ENCODE assay signal across 10 cellular contexts in the genomic region with DNA sequence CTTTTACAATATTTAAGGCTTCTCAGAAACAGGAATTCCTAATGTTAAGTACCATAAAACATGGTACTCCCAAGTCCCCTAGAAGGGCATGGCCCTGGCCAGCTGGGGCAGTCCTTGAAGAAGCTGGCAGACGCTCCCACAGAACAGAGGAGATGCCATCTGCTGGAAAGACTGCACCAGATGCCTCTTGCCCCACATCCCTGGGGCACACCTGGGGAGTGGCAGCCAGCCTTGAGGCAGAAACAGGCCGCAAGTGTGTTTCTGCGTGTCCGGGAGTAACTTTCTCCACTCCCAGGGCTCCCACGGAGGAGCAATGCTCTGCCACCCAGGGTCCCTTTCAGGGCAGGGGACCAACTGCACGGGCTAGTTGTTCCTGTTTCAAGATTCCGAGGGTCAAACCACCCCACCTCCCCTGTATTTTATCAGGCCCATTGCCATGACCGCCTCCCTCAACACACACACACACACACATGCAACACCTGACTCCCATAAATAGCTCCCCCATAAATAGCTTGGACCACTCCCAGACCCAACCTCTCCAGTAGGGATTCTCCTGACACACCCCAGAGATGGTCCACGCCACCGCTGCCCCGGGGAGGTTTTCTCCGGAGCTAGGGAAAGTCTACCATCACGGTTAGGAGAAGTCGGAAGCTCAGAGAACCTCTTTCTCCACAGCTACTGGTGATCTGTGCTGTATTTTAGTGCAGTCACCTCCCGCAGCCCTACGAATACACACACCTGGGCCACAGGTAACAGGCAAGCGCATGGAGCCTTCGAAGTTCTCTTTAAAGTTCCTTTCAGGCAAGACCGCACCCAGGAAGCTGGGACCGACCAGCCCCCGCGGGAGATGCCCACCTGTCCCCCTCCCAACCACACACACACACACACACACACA. TPM values are rescaled to one million over a fixed set of nuclear protein-coding genes. Genes with fewer than 3 reads are reported as not detected.
A peak's percentile ranks its signal among the peaks of the same experiment; 100 is the strongest.
DNase-seq lines count a peak whose midpoint lies in the region; ATAC-seq and TF ChIP-seq lines count a peak whose summit lies in the region.
"Had no signal": no experiment of that assay in that cellular context is flagged by ENCODE, and none has a peak within 500 bp of the region (broad histone marks: within the 10 kb centered on the region; RNA-seq: fewer than 3 reads in every experiment).

No MANE protein-coding gene starts in this region.

- no peaks in the 10 kb centered on the region for H3K4me1 Mint-ChIP-seq in activated CD4-positive, alpha-beta T cell treated with anti-CD3 and anti-CD28 coated beads, Interleukin-2, amount 10 ng/mL, durations not matched to agents 24 days and 14 days
- H3K4me1 Mint-ChIP-seq: activated naive CD4-positive, alpha-beta T cell treated with anti-CD3 and anti-CD28 coated beads, Interleukin-2, amount 10 ng/mL, durations not matched to agents 7 days and 5 days had no signal

- intact Hi-C loops in activated CD4-positive, alpha-beta T cell treated with anti-CD3 and anti-CD28 coated beads, Interleukin-2, amount 10 ng/mL, durations not matched to agents 24 days and 14 days (cut with micrococcal nuclease): no loop called here

- TF ChIP-seq CTCF in epithelial cell of esophagus (IDR thresholded peaks at IDR 0.05; ENCODE audit: insufficient read depth, low read depth, low read length, missing control alignments) (peak; percentile 26), osteoblast (IDR thresholded peaks at IDR 0.05; ENCODE audit: extremely low read depth, low read depth, low read length) (peak; percentile 24)

- peak overlapping the region; percentile 23 for H2AFZ ChIP-seq in osteoblast (ENCODE audit: low read length)

- DNase-seq in Ammon's horn (ENCODE audit: low spot score): peak; percentile 63
- peak; percentile 74 for DNase-seq in NCI-H2171 treated with DMSO at 0.1 percent for 48 hours (lab: John Stamatoyannopoulos, UW)
- DNase-seq in epithelial cell of esophagus (ENCODE audit: low read depth): peak; percentile 48
- DNase-seq in osteoblast (ENCODE audit: insufficient read length, low spot score, missing footprints): peak; percentile 88
- DNase-seq in activated CD4-positive, alpha-beta T cell treated with anti-CD3 and anti-CD28 coated beads, Interleukin-2, amount 10 ng/mL, durations not matched to agents 24 days and 14 days: no peak
- DNase-seq in NCI-H2107 treated with DMSO at 0.1 percent for 48 hours (lab: John Stamatoyannopoulos, UW; ENCODE audit: unreplicated experiment): no peak
- no peak for DNase-seq in cerebellar nuclear complex (lab: John Stamatoyannopoulos, UW)
- DNase-seq: activated naive CD4-positive, alpha-beta T cell treated with anti-CD3 and anti-CD28 coated beads, Interleukin-2, amount 10 ng/mL, durations not matched to agents 7 days and 5 days had no signal

- H3K4me3 ChIP-seq in epithelial cell of esophagus (ENCODE audit: low read length) (peak overlapping the region; percentile 22), osteoblast (ENCODE audit: insufficient read depth, low read length) (peak overlapping the region; percentile 84)
- H3K4me3 ChIP-seq: SK-N-MC had no signal

- H4K20me1 ChIP-seq in osteoblast (ENCODE audit: insufficient read depth, low read length): peaks cover 9% of the 10 kb centered on the region

- no peaks in the 10 kb centered on the region for H3K36me3 Mint-ChIP-seq in activated CD4-positive, alpha-beta T cell treated with anti-CD3 and anti-CD28 coated beads, Interleukin-2, amount 10 ng/mL, durations not matched to agents 24 days and 14 days (ENCODE audit: low read depth)
- H3K36me3 Mint-ChIP-seq: activated naive CD4-positive, alpha-beta T cell treated with anti-CD3 and anti-CD28 coated beads, Interleukin-2, amount 10 ng/mL, durations not matched to agents 7 days and 5 days had no signal

- H3K4me1 ChIP-seq in osteoblast (ENCODE audit: insufficient read depth, low read length): peaks cover 29% of the 10 kb centered on the region

- H3K27me3 Mint-ChIP-seq in activated CD4-positive, alpha-beta T cell treated with anti-CD3 and anti-CD28 coated beads, Interleukin-2, amount 10 ng/mL, durations not matched to agents 24 days and 14 days: peaks cover 31% of the 10 kb centered on the region

- no peaks in the 10 kb centered on the region for H3K9me3 Mint-ChIP-seq in activated CD4-positive, alpha-beta T cell treated with anti-CD3 and anti-CD28 coated beads, Interleukin-2, amount 10 ng/mL, durations not matched to agents 24 days and 14 days
- H3K9me3 Mint-ChIP-seq: activated naive CD4-positive, alpha-beta T cell treated with anti-CD3 and anti-CD28 coated beads, Interleukin-2, amount 10 ng/mL, durations not matched to agents 7 days and 5 days had no signal

- H3K27ac ChIP-seq in osteoblast (ENCODE audit: low read depth, low read length): peak overlapping the region; percentile 53
- H3K27ac ChIP-seq: SK-N-MC had no signal

- no peaks in the 10 kb centered on the region for H3K27me3 ChIP-seq in osteoblast (ENCODE audit: insufficient read depth, low read length)

- no peak overlapping the region for H3K4me3 Mint-ChIP-seq in activated CD4-positive, alpha-beta T cell treated with anti-CD3 and anti-CD28 coated beads, Interleukin-2, amount 10 ng/mL, durations not matched to agents 24 days and 14 days
- H3K4me3 Mint-ChIP-seq: activated naive CD4-positive, alpha-beta T cell treated with anti-CD3 and anti-CD28 coated beads, Interleukin-2, amount 10 ng/mL, durations not matched to agents 7 days and 5 days had no signal

- no peaks in the 10 kb centered on the region for H3K9me3 ChIP-seq in osteoblast (ENCODE audit: low read depth, low read length)

- H3K4me2 ChIP-seq in osteoblast (ENCODE audit: insufficient read depth, low read length): peak overlapping the region; percentile 95

- H3K79me2 ChIP-seq in osteoblast (ENCODE audit: insufficient read depth, low read length): peaks cover 60% of the 10 kb centered on the region

- no peak overlapping the region for H3K27ac Mint-ChIP-seq in activated CD4-positive, alpha-beta T cell treated with anti-CD3 and anti-CD28 coated beads, Interleukin-2, amount 10 ng/mL, durations not matched to agents 24 days and 14 days
- H3K27ac Mint-ChIP-seq: activated naive CD4-positive, alpha-beta T cell treated with anti-CD3 and anti-CD28 coated beads, Interleukin-2, amount 10 ng/mL, durations not matched to agents 7 days and 5 days had no signal

- ATAC-seq in GM18867 (IDR thresholded peaks at IDR 0.05; ENCODE audit: unreplicated experiment): no peak

- H3K36me3 ChIP-seq in osteoblast (ENCODE audit: insufficient read depth, low read length): peaks cover 10% of the 10 kb centered on the region

RNA-seq across cellular contexts. Expression of a gene that starts 1.5 kb away (rescaled TPM):
- total RNA-seq in osteoblast: 221 and 231 TPM in 2 replicates
- not detected in 2 replicates for total RNA-seq in activated CD4-positive, alpha-beta T cell treated with anti-CD3 and anti-CD28 coated beads, Interleukin-2, amount 10 ng/mL, durations not matched to agents 24 days and 14 days

Comparison
In these comparisons a context has a peak if more than half of its experiments do, and no peak if none do; other contexts are left out.
1. DNase-seq: peak in Ammon's horn (single experiment), NCI-H2171 treated with DMSO at 0.1 percent for 48 hours (single experiment), epithelial cell of esophagus (single experiment) and osteoblast (single experiment); none in activated CD4-positive, alpha-beta T cell treated with anti-CD3 and anti-CD28 coated beads, Interleukin-2, amount 10 ng/mL, durations not matched to agents 24 days and 14 days (single experiment), NCI-H2107 treated with DMSO at 0.1 percent for 48 hours (single experiment) and cerebellar nuclear complex (0 of 2).
2. RNA of a gene that starts 1.5 kb away (total RNA-seq): 221 to 231 TPM in osteoblast; not detected in activated CD4-positive, alpha-beta T cell treated with anti-CD3 and anti-CD28 coated beads, Interleukin-2, amount 10 ng/mL, durations not matched to agents 24 days and 14 days; every median in the first group is over 100 times any median in the second.